Comparison of ENCODE assay signal across 17 cellular contexts in genomic region chr15:59952960-59953359, GRCh38. TPM values are rescaled to one million over a fixed set of nuclear protein-coding genes. Genes with fewer than 3 reads are reported as not detected.
DNase-seq lines count a peak whose midpoint lies in the region; ATAC-seq and TF ChIP-seq lines count a peak whose summit lies in the region.
"Had no signal": no experiment of that assay in that cellular context is flagged by ENCODE, and none has a peak within 500 bp of the region (broad histone marks: within the 10 kb centered on the region; RNA-seq: fewer than 3 reads in every experiment).

No MANE protein-coding gene starts in this region.

- H3K9ac ChIP-seq in HUES48 (ENCODE audit: low read depth, low read length) = no peak overlapping the region

- H3K36me3 Mint-ChIP-seq in WTC11 (no peaks in the 10 kb centered on the region), progenitor cell of endocrine pancreas (ENCODE audit: insufficient read depth) (peaks cover 4% of the 10 kb centered on the region)

- peaks cover 11% of the 10 kb centered on the region for H3K4me1 ChIP-seq in HUES48 (ENCODE audit: control insufficient read depth, insufficient read depth, low read length)

- H3K27me3 Mint-ChIP-seq in WTC11 (ENCODE audit: low read depth) (no peaks in the 10 kb centered on the region; the same call in 1 of the 2 replicates), progenitor cell of endocrine pancreas (peaks cover 34% of the 10 kb centered on the region)

- peak overlapping the region; percentile 31 for H3K27ac ChIP-seq in HUES48 (ENCODE audit: low read depth, low read length)

- peaks cover 13% of the 10 kb centered on the region for H3K4me1 Mint-ChIP-seq in WTC11
- H3K4me1 Mint-ChIP-seq in progenitor cell of endocrine pancreas (ENCODE audit: low read depth) = peaks cover 14% of the 10 kb centered on the region

- CTCF ChIA-PET in WTC11 (lab: Charles Lee) = interaction anchor here (1.4 kb wide), 1 partner anchor 41 kb away, joined by 3 read pairs; no protein-coding TSS in a partner anchor

- H3K27ac Mint-ChIP-seq in WTC11 = peak overlapping the region; percentile 77; the same call in 1 of the 2 replicates
- H3K27ac Mint-ChIP-seq in progenitor cell of endocrine pancreas = peak overlapping the region; percentile 63

- H3K36me3 ChIP-seq in HUES48 (ENCODE audit: control insufficient read depth, insufficient read depth, low read length) = no peaks in the 10 kb centered on the region

- POLR2A ChIA-PET in WTC11 (lab: Charles Lee) = no interaction called here

- H3K4me3 Mint-ChIP-seq in WTC11 = no peak overlapping the region
- no peak overlapping the region for H3K4me3 Mint-ChIP-seq in progenitor cell of endocrine pancreas (ENCODE audit: low read depth)

- H3K4me3 ChIP-seq in HUES48 (ENCODE audit: low read depth, low read length) = no peak overlapping the region

- H3K9me3 Mint-ChIP-seq in WTC11 (peaks cover 7% of the 10 kb centered on the region; the same call in 1 of the 2 replicates), progenitor cell of endocrine pancreas (ENCODE audit: low read depth) (peaks cover 31% of the 10 kb centered on the region)

- peak; percentile 46 for DNase-seq in NCI-H146 (lab: John Stamatoyannopoulos, UW)
- no peak for DNase-seq in NCI-H146 treated with DMSO at 0.1 percent for 48 hours (lab: John Stamatoyannopoulos, UW; ENCODE audit: unreplicated experiment)
- DNase-seq in WTC11 (ENCODE audit: low spot score) = no peak
- DNase-seq in progenitor cell of endocrine pancreas (ENCODE audit: low spot score, unreplicated experiment) = no peak
- no peak for DNase-seq in NCI-H187 treated with DMSO at 0.1 percent for 48 hours (lab: John Stamatoyannopoulos, UW)
- no peak for DNase-seq in nucleus accumbens (lab: John Stamatoyannopoulos, UW)
- DNase-seq: 8988T, DND-41, Karpas-422, NCI-H524 had no signal

- no peaks in the 10 kb centered on the region for H3K27me3 ChIP-seq in HUES48 (ENCODE audit: control insufficient read depth, insufficient read depth, low read length)

- peak; percentile 62 for ATAC-seq in WTC11
- no peak for ATAC-seq in HG03442 (IDR thresholded peaks at IDR 0.05; ENCODE audit: unreplicated experiment)
- ATAC-seq: HepG2, SK-N-SH treated with all-trans-retinoic acid at 6 μM for 48 hours had no signal

- H3K9me3 ChIP-seq in HUES48 (ENCODE audit: control insufficient read depth, insufficient read depth, low read length) = no peaks in the 10 kb centered on the region

- TF ChIP-seq CTCF in WTC11 (IDR thresholded peaks at IDR 0.05) = no peak
- TF ChIP-seq CTCF in progenitor cell of endocrine pancreas (IDR thresholded peaks at IDR 0.05; ENCODE audit: unreplicated experiment) = no peak

TF ChIP-seq in WTC11, 78 proteins besides CTCF, POLR2A, EP300 and RAD21 (continues in another document):
- TF ChIP-seq NFATC4 (CRISPR knock-in tag; IDR thresholded peaks at IDR 0.05) = no peak
- TF ChIP-seq USF2 (CRISPR knock-in tag; IDR thresholded peaks at IDR 0.05) = no peak
- no peak for TF ChIP-seq PRRX2 (CRISPR knock-in tag; IDR thresholded peaks at IDR 0.05)
- TF ChIP-seq, protein P1, sequence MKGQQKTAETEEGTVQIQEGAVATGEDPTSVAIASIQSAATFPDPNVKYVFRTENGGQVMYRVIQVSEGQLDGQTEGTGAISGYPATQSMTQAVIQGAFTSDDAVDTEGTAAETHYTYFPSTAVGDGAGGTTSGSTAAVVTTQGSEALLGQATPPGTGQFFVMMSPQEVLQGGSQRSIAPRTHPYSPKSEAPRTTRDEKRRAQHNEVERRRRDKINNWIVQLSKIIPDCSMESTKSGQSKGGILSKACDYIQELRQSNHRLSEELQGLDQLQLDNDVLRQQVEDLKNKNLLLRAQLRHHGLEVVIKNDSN (CRISPR knock-in tag; IDR thresholded peaks at IDR 0.05) = no peak
- TF ChIP-seq MAX (CRISPR knock-in tag; IDR thresholded peaks at IDR 0.05) = no peak
- TF ChIP-seq RORB (CRISPR knock-in tag; IDR thresholded peaks at IDR 0.05) = no peak
- no peak for TF ChIP-seq MLX (CRISPR knock-in tag; IDR thresholded peaks at IDR 0.05)
- no peak for TF ChIP-seq FOXK1 (CRISPR knock-in tag; IDR thresholded peaks at IDR 0.05)
- TF ChIP-seq CDX4 (CRISPR knock-in tag; IDR thresholded peaks at IDR 0.05; ENCODE audit: borderline replicate concordance) = no peak
- TF ChIP-seq JUN (CRISPR knock-in tag; IDR thresholded peaks at IDR 0.05) = no peak
- no peak for TF ChIP-seq TP53 (CRISPR knock-in tag; IDR thresholded peaks at IDR 0.05)
- no peak for TF ChIP-seq JAZF1 (CRISPR knock-in tag; IDR thresholded peaks at IDR 0.05)
- TF ChIP-seq, protein P2, sequence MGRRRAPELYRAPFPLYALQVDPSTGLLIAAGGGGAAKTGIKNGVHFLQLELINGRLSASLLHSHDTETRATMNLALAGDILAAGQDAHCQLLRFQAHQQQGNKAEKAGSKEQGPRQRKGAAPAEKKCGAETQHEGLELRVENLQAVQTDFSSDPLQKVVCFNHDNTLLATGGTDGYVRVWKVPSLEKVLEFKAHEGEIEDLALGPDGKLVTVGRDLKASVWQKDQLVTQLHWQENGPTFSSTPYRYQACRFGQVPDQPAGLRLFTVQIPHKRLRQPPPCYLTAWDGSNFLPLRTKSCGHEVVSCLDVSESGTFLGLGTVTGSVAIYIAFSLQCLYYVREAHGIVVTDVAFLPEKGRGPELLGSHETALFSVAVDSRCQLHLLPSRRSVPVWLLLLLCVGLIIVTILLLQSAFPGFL (CRISPR knock-in tag; IDR thresholded peaks at IDR 0.05; ENCODE audit: borderline replicate concordance) = no peak
- no peak for TF ChIP-seq NFYB (CRISPR knock-in tag; conservative IDR thresholded peaks at IDR 0.05; ENCODE audit: low read depth)
- TF ChIP-seq, protein P3, sequence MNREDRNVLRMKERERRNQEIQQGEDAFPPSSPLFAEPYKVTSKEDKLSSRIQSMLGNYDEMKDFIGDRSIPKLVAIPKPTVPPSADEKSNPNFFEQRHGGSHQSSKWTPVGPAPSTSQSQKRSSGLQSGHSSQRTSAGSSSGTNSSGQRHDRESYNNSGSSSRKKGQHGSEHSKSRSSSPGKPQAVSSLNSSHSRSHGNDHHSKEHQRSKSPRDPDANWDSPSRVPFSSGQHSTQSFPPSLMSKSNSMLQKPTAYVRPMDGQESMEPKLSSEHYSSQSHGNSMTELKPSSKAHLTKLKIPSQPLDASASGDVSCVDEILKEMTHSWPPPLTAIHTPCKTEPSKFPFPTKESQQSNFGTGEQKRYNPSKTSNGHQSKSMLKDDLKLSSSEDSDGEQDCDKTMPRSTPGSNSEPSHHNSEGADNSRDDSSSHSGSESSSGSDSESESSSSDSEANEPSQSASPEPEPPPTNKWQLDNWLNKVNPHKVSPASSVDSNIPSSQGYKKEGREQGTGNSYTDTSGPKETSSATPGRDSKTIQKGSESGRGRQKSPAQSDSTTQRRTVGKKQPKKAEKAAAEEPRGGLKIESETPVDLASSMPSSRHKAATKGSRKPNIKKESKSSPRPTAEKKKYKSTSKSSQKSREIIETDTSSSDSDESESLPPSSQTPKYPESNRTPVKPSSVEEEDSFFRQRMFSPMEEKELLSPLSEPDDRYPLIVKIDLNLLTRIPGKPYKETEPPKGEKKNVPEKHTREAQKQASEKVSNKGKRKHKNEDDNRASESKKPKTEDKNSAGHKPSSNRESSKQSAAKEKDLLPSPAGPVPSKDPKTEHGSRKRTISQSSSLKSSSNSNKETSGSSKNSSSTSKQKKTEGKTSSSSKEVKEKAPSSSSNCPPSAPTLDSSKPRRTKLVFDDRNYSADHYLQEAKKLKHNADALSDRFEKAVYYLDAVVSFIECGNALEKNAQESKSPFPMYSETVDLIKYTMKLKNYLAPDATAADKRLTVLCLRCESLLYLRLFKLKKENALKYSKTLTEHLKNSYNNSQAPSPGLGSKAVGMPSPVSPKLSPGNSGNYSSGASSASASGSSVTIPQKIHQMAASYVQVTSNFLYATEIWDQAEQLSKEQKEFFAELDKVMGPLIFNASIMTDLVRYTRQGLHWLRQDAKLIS (CRISPR knock-in tag; IDR thresholded peaks at IDR 0.05; ENCODE audit: borderline replicate concordance) = no peak

RNA-seq across cellular contexts. Expression of gene FOXB1, which starts 51.2 kb away (rescaled TPM):
- total RNA-seq in WTC11 (2021) (10.8 to 15.0 TPM (median 13.7 TPM) in 3 replicates), progenitor cell of endocrine pancreas (not detected in 2 replicates)
- total RNA-seq: H4, HepG2, HT-29, M059J had no signal

Comparison
In these comparisons a context has a peak if more than half of its experiments do, and no peak if none do; other contexts are left out.
1. RNA of gene FOXB1, which starts 51.2 kb away (total RNA-seq): 10.8 to 15.0 TPM in WTC11; not detected in progenitor cell of endocrine pancreas; every median in the first group is over 10 times any median in the second.